Comparison of ENCODE assay signal across 1 cellular context in genomic region chr20:53930651-53931504, GRCh38.
TF ChIP-seq lines count a peak whose summit lies in the region.

No MANE protein-coding gene starts in this region.

TF ChIP-seq in GM23338, 12 proteins besides CTCF, POLR2A, EP300 and RAD21 (continued from another document):
- TF ChIP-seq REST (IDR thresholded peaks at IDR 0.05; ENCODE audit: unreplicated experiment) (no peak), CREB1 (CRISPR knock-in tag; IDR thresholded peaks at IDR 0.05; ENCODE audit: low read depth) (no peak), STAT1 (IDR thresholded peaks at IDR 0.05; ENCODE audit: unreplicated experiment) (no peak), ZNF331 (CRISPR knock-in tag; IDR thresholded peaks at IDR 0.05; ENCODE audit: low read depth) (no peak)
- TF ChIP-seq, protein P1, sequence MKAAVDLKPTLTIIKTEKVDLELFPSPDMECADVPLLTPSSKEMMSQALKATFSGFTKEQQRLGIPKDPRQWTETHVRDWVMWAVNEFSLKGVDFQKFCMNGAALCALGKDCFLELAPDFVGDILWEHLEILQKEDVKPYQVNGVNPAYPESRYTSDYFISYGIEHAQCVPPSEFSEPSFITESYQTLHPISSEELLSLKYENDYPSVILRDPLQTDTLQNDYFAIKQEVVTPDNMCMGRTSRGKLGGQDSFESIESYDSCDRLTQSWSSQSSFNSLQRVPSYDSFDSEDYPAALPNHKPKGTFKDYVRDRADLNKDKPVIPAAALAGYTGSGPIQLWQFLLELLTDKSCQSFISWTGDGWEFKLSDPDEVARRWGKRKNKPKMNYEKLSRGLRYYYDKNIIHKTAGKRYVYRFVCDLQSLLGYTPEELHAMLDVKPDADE (IDR thresholded peaks at IDR 0.05) = no peak
